Comparison of ENCODE assay signal across 1 cellular context in the genomic region with DNA sequence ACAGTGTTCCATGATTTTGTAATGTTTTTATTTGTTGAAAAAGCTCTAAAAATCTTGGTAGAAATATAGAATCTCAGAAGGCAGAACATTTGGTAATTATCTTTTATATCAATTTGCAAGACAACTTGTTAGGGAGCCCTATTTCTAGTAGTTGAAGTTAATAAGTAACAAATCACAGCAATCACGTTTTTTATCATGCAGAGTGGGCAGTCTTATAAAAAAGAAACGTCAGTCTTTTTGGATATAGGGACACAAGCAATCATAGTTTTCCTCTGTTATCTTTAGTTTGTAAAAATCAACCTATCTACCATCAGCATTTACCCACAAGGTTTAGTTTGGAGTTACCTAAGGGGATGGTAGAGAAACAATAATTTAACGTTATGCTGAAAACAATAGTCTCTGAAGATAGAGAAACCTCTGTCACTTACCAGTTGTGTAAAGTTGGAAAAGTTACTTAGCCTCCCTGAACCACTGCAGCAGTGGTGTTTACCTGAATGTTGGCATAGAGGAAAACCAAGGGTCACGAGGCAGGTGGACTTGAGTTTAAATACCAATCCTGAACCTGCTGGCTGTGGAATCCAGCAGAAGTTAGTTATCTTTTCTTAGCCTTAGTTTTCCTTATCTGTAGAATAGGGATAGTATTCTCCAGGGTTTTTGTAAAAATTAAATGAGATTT.
TF ChIP-seq lines count a peak whose summit lies in the region.

No MANE protein-coding gene starts in this region.

TF ChIP-seq in WTC11, 78 proteins besides CTCF, POLR2A, EP300 and RAD21:
- TF ChIP-seq ZNF121 (CRISPR knock-in tag; IDR thresholded peaks at IDR 0.05) (no peak), JAZF1 (CRISPR knock-in tag; IDR thresholded peaks at IDR 0.05) (no peak), MXD4 (CRISPR knock-in tag; IDR thresholded peaks at IDR 0.05; ENCODE audit: borderline replicate concordance) (no peak), ZNF671 (CRISPR knock-in tag; IDR thresholded peaks at IDR 0.05) (no peak), CREB1 (CRISPR knock-in tag; IDR thresholded peaks at IDR 0.05) (no peak)
- TF ChIP-seq, protein P1, sequence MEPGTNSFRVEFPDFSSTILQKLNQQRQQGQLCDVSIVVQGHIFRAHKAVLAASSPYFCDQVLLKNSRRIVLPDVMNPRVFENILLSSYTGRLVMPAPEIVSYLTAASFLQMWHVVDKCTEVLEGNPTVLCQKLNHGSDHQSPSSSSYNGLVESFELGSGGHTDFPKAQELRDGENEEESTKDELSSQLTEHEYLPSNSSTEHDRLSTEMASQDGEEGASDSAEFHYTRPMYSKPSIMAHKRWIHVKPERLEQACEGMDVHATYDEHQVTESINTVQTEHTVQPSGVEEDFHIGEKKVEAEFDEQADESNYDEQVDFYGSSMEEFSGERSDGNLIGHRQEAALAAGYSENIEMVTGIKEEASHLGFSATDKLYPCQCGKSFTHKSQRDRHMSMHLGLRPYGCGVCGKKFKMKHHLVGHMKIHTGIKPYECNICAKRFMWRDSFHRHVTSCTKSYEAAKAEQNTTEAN (CRISPR knock-in tag; IDR thresholded peaks at IDR 0.05): no peak
- TF ChIP-seq, protein P2, sequence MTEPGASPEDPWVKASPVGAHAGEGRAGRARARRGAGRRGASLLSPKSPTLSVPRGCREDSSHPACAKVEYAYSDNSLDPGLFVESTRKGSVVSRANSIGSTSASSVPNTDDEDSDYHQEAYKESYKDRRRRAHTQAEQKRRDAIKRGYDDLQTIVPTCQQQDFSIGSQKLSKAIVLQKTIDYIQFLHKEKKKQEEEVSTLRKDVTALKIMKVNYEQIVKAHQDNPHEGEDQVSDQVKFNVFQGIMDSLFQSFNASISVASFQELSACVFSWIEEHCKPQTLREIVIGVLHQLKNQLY (CRISPR knock-in tag; IDR thresholded peaks at IDR 0.05): no peak
